Comparison of ENCODE assay signal across 15 cellular contexts in genomic region chr1:93602101-93602500, GRCh38.
DNase-seq lines count a peak whose midpoint lies in the region; ATAC-seq and TF ChIP-seq lines count a peak whose summit lies in the region.
"Had no signal": no experiment of that assay in that cellular context is flagged by ENCODE, and none has a peak within 500 bp of the region (broad histone marks: within the 10 kb centered on the region; RNA-seq: fewer than 3 reads in every experiment).

No MANE protein-coding gene starts in this region.

- peaks cover 35% of the 10 kb centered on the region for H4K20me1 ChIP-seq in mammary epithelial cell (ENCODE audit: insufficient read depth, low read length)

- H3K79me2 ChIP-seq in mammary epithelial cell (ENCODE audit: insufficient read depth, low read length): peaks cover 100% of the 10 kb centered on the region

- POLR2A ChIA-PET in RWPE1 (lab: Yijun Ruan, JAX; ENCODE audit: low non-redundant PET): no interaction called here

- DNase-seq in RWPE1 (ENCODE audit: low spot score) (no peak), mammary epithelial cell (no peak), mesenteric fat pad (ENCODE audit: low spot score) (peak; percentile 33), sciatic nerve (ENCODE audit: low spot score) (peak; percentile 37), left lobe of liver (ENCODE audit: low spot score) (no peak), mucosa of descending colon (no peak), NCI-H187 (lab: John Stamatoyannopoulos, UW) (no peak)
- DNase-seq: BE2C; C1 segment of cervical spinal cord; Caco-2; CD4-positive, alpha-beta T cell; GF-D8; GM23248; HCEC 1CT had no signal

- no peaks in the 10 kb centered on the region for H3K9me3 ChIP-seq in mammary epithelial cell (replicated peaks; ENCODE audit: insufficient read depth, low read length)
- no peaks in the 10 kb centered on the region for H3K9me3 ChIP-seq in mucosa of descending colon
- H3K9me3 ChIP-seq: BE2C, Caco-2 had no signal

- H2AFZ ChIP-seq in mammary epithelial cell (ENCODE audit: low read depth, low read length): no peak overlapping the region
- H2AFZ ChIP-seq: GM23248 had no signal

- CTCF ChIA-PET in RWPE1 (lab: Yijun Ruan, JAX) (no interaction called here), mammary epithelial cell (lab: Charles Lee; ENCODE audit: low non-redundant PET) (no interaction called here)

- ATAC-seq in sciatic nerve: no peak
- no peak for ATAC-seq in left lobe of liver
- no peak for ATAC-seq in esophagus mucosa
- no peak for ATAC-seq in mucosa of descending colon

- in situ Hi-C loops in mammary epithelial cell (cut with MboI; ENCODE audit: low sequenced_read_pairs in 2 of 2): no loop called here

- H3K27me3 ChIP-seq in mammary epithelial cell (ENCODE audit: insufficient read depth, low read length): no peaks in the 10 kb centered on the region
- H3K27me3 ChIP-seq: BE2C had no signal

- H3K4me1 ChIP-seq in mammary epithelial cell (ENCODE audit: insufficient read depth, low read length) (peaks cover 80% of the 10 kb centered on the region), mucosa of descending colon (ENCODE audit: low read depth) (no peaks in the 10 kb centered on the region)

- peak overlapping the region; percentile 56 for H3K27ac ChIP-seq in RWPE1
- H3K27ac ChIP-seq in mammary epithelial cell (ENCODE audit: insufficient read depth, low read depth, low read length): peak overlapping the region; percentile 3
- H3K27ac ChIP-seq: GM23248 had no signal

- intact Hi-C loops in mammary epithelial cell (cut with micrococcal nuclease): no loop called here
- intact Hi-C loops in sciatic nerve (cut with DNase I): no loop called here
- intact Hi-C loops in mucosa of descending colon (cut with DNase I, micrococcal nuclease): loop anchor here in 1 of 2 donors (10.0 kb wide), 1 partner anchor 157 kb away; the partner anchor contains the start of gene FNBP1L

- dilution Hi-C loops in mammary epithelial cell (cut with HindIII; ENCODE audit: low sequenced_read_pairs): no loop called here

- H3K36me3 ChIP-seq in mammary epithelial cell (ENCODE audit: insufficient read depth, low read length): peaks cover 8% of the 10 kb centered on the region
- H3K36me3 ChIP-seq in mucosa of descending colon (ENCODE audit: low read depth): no peaks in the 10 kb centered on the region
- H3K36me3 ChIP-seq: BE2C had no signal

- WGBS in mammary epithelial cell (ENCODE audit: low coverage, missing lambda C conversion rate): 100% methylated on average over 4 of the region's 4 CpGs

- BruUV-seq in mammary epithelial cell (replicated peaks; lab: Mats Ljungman, UMichigan): no TSS peak

- H3K9ac ChIP-seq in mammary epithelial cell (ENCODE audit: insufficient read depth, low read length): no peak overlapping the region
- H3K9ac ChIP-seq: GM23248 had no signal

- H3K4me3 ChIP-seq in mammary epithelial cell (replicated peaks in 1 of 3; ENCODE audit: insufficient read depth in 1 of 3, low read depth in 2 of 3, low read length in 3 of 3) (no peak overlapping the region), mucosa of descending colon (no peak overlapping the region)
- H3K4me3 ChIP-seq: GM23248 had no signal

- TF ChIP-seq CTCF in RWPE1 (conservative IDR thresholded peaks at IDR 0.05; ENCODE audit: low read depth) (no peak), mammary epithelial cell (conservative IDR thresholded peaks at IDR 0.05 in 1 of 2, IDR thresholded peaks at IDR 0.05 in 1 of 2; ENCODE audit: extremely low read depth in 1 of 2, insufficient read depth in 1 of 2, low read depth in 1 of 2, low read length in 2 of 2) (no peak), mucosa of descending colon (IDR thresholded peaks at IDR 0.05) (no peak)

- no peak overlapping the region for H3K4me2 ChIP-seq in mammary epithelial cell (ENCODE audit: insufficient read depth, low read depth, low read length)

Comparison
In these comparisons a context has a peak if more than half of its experiments do, and no peak if none do; other contexts are left out.
1. DNase-seq: peak in mesenteric fat pad (single experiment) and sciatic nerve (single experiment); none in RWPE1 (single experiment), mammary epithelial cell (single experiment), left lobe of liver (single experiment), mucosa of descending colon (0 of 3) and NCI-H187 (0 of 2).